Comparison of ENCODE assay signal across 14 cellular contexts in the genomic region with DNA sequence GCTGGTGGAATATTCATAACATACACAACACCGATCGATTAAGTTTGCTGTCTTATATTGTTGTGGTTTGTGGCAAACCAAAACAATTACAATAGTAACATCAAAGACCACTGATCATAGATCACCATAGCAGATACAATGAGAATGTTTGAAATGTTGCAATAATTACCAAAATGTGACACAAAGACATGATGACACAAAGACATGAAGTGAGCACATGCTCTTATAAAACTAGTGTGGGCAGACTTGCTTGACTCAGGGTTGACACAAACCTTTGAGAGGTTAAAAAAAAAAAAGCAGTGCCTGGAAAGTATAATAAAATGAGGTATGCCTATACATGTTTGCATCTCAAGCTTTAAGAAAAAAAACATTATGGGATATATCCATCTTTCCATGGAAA.
DNase-seq lines count a peak whose midpoint lies in the region; ATAC-seq and TF ChIP-seq lines count a peak whose summit lies in the region.
"Had no signal": no experiment of that assay in that cellular context is flagged by ENCODE, and none has a peak within 500 bp of the region (broad histone marks: within the 10 kb centered on the region; RNA-seq: fewer than 3 reads in every experiment).

No MANE protein-coding gene starts in this region.

- H3K27me3 ChIP-seq in foreskin keratinocyte, result no peaks in the 10 kb centered on the region
- H3K27me3 ChIP-seq: ascending aorta, neutrophil had no signal

- no peaks in the 10 kb centered on the region for H3K27me3 Mint-ChIP-seq in activated CD4-positive, alpha-beta T cell treated with anti-CD3 and anti-CD28 coated beads for 36 hours
- no peaks in the 10 kb centered on the region for H3K27me3 Mint-ChIP-seq in T-helper 1 cell treated with Interleukin-12 subunit alpha and Interleukin-12 subunit beta and Interleukin-4 antibody, amounts not matched to agents 30 μg/mL and 1 μg/mL, for 36 hours (ENCODE audit: low read depth)

- CTCF ChIA-PET in activated CD4-positive, alpha-beta T cell treated with anti-CD3 and anti-CD28 coated beads for 36 hours (lab: Charles Lee), result interaction anchor here (0.7 to 1.3 kb wide), 2 partner anchors 20 to 486 kb away, joined by 3 to 4 read pairs; no protein-coding TSS in a partner anchor

- no peak for TF ChIP-seq CTCF in foreskin keratinocyte (conservative IDR thresholded peaks at IDR 0.05)

- peak overlapping the region; percentile 90 for H3K27ac Mint-ChIP-seq in activated CD4-positive, alpha-beta T cell treated with anti-CD3 and anti-CD28 coated beads for 36 hours
- H3K27ac Mint-ChIP-seq in T-helper 1 cell treated with Interleukin-12 subunit alpha and Interleukin-12 subunit beta and Interleukin-4 antibody, amounts not matched to agents 30 μg/mL and 1 μg/mL, for 36 hours, result peak overlapping the region; percentile 3

- H3K4me3 Mint-ChIP-seq in activated CD4-positive, alpha-beta T cell treated with anti-CD3 and anti-CD28 coated beads for 36 hours, result peak overlapping the region; percentile 44
- no peak overlapping the region for H3K4me3 Mint-ChIP-seq in T-helper 1 cell treated with Interleukin-12 subunit alpha and Interleukin-12 subunit beta and Interleukin-4 antibody, amounts not matched to agents 30 μg/mL and 1 μg/mL, for 36 hours

- POLR2A ChIA-PET in activated CD4-positive, alpha-beta T cell treated with anti-CD3 and anti-CD28 coated beads for 36 hours (lab: Charles Lee), result interaction anchor here (0.5 to 1.5 kb wide), 2 partner anchors 21 to 183 kb away, joined by 3 to 13 read pairs; no protein-coding TSS in a partner anchor

- H3K4me1 Mint-ChIP-seq in activated CD4-positive, alpha-beta T cell treated with anti-CD3 and anti-CD28 coated beads for 36 hours, result peaks cover 27% of the 10 kb centered on the region
- peaks cover 20% of the 10 kb centered on the region for H3K4me1 Mint-ChIP-seq in T-helper 1 cell treated with Interleukin-12 subunit alpha and Interleukin-12 subunit beta and Interleukin-4 antibody, amounts not matched to agents 30 μg/mL and 1 μg/mL, for 36 hours (ENCODE audit: low read depth)

- no peaks in the 10 kb centered on the region for H3K4me1 ChIP-seq in foreskin keratinocyte
- H3K4me1 ChIP-seq: ascending aorta, Caco-2 had no signal

- intact Hi-C loops in activated CD4-positive, alpha-beta T cell treated with anti-CD3 and anti-CD28 coated beads for 36 hours (cut with DNase I, micrococcal nuclease), result loop anchor here (1.0 to 10.0 kb wide), 6 partner anchors 18 to 433 kb away; a partner anchor contains a TSS

- peaks cover 35% of the 10 kb centered on the region for H3K36me3 Mint-ChIP-seq in activated CD4-positive, alpha-beta T cell treated with anti-CD3 and anti-CD28 coated beads for 36 hours (ENCODE audit: low read depth)
- H3K36me3 Mint-ChIP-seq in T-helper 1 cell treated with Interleukin-12 subunit alpha and Interleukin-12 subunit beta and Interleukin-4 antibody, amounts not matched to agents 30 μg/mL and 1 μg/mL, for 36 hours (ENCODE audit: low read depth), result peaks cover 29% of the 10 kb centered on the region

- DNase-seq in activated CD4-positive, alpha-beta T cell treated with anti-CD3 and anti-CD28 coated beads for 36 hours, result no peak
- no peak for DNase-seq in activated CD4-positive, alpha-beta T cell treated with anti-CD3 and anti-CD28 coated beads for 4 hours
- DNase-seq in foreskin keratinocyte (peak; percentile 28 to 51), hypothalamus (lab: John Stamatoyannopoulos, UW) (no peak), AG08396 (ENCODE audit: low spot score) (no peak)
- DNase-seq: Caco-2, NCI-H2081 treated with DMSO at 0.1 percent for 48 hours had no signal

- H3K27ac ChIP-seq in foreskin keratinocyte, result no peak overlapping the region
- H3K27ac ChIP-seq: ascending aorta, HL-60, neutrophil had no signal

- peak; percentile 79 for ATAC-seq in activated CD4-positive, alpha-beta T cell treated with anti-CD3 and anti-CD28 coated beads for 36 hours
- ATAC-seq in GM19463 (IDR thresholded peaks at IDR 0.05; ENCODE audit: unreplicated experiment) (peak; percentile 6), foreskin keratinocyte (peak; percentile 31), HG02678 (IDR thresholded peaks at IDR 0.05; ENCODE audit: unreplicated experiment) (no peak)
- ATAC-seq: Right ventricle myocardium inferior had no signal

- no peaks in the 10 kb centered on the region for H3K9me3 Mint-ChIP-seq in activated CD4-positive, alpha-beta T cell treated with anti-CD3 and anti-CD28 coated beads for 36 hours (ENCODE audit: low read depth)
- no peaks in the 10 kb centered on the region for H3K9me3 Mint-ChIP-seq in T-helper 1 cell treated with Interleukin-12 subunit alpha and Interleukin-12 subunit beta and Interleukin-4 antibody, amounts not matched to agents 30 μg/mL and 1 μg/mL, for 36 hours

Comparison
In these comparisons a context has a peak if more than half of its experiments do, and no peak if none do; other contexts are left out.
1. DNase-seq: peak in foreskin keratinocyte (2 of 2); none in activated CD4-positive, alpha-beta T cell treated with anti-CD3 and anti-CD28 coated beads for 36 hours (single experiment), activated CD4-positive, alpha-beta T cell treated with anti-CD3 and anti-CD28 coated beads for 4 hours (0 of 2), hypothalamus (0 of 51) and AG08396 (single experiment).